ENCODE assay signal across 1 cellular context in genomic region chr2:212274215-212274614, GRCh38.
TF ChIP-seq lines count a peak whose summit lies in the region.

No MANE protein-coding gene starts in this region.

TF ChIP-seq in HEK293, 187 proteins besides CTCF, POLR2A, EP300 and RAD21 (continued from another document):
- no peak for TF ChIP-seq ZNF677 (tag by site-specific recombination; IDR thresholded peaks at IDR 0.05)
- no peak for TF ChIP-seq ZNF23 (tag by site-specific recombination; IDR thresholded peaks at IDR 0.05; ENCODE audit: borderline replicate concordance)
TF ChIP-seq in HEK293: peak in this region for 2.
